3 cellular contexts compared by ENCODE assay signal in genomic region chr7:47089068-47089417, GRCh38.
TF ChIP-seq lines count a peak whose summit lies in the region.

No MANE protein-coding gene starts in this region.

TF ChIP-seq in IMR-90, 13 proteins besides CTCF, POLR2A, EP300 and RAD21:
- TF ChIP-seq USF2 (IDR thresholded peaks at IDR 0.05; ENCODE audit: low read depth, low read length) (no peak), SMC3 (IDR thresholded peaks at IDR 0.05; ENCODE audit: low read depth, low read length) (no peak), ELK1 (IDR thresholded peaks at IDR 0.05; ENCODE audit: borderline replicate concordance, low read depth, low read length) (no peak), RFX5 (IDR thresholded peaks at IDR 0.05; ENCODE audit: low read depth, low read length) (no peak), MXI1 (IDR thresholded peaks at IDR 0.05; ENCODE audit: borderline replicate concordance, low read depth, low read length) (no peak), BHLHE40 (IDR thresholded peaks at IDR 0.05; ENCODE audit: low read depth, low read length) (no peak), NFE2L2 (IDR thresholded peaks at IDR 0.05; ENCODE audit: low read depth, low read length) (no peak), CHD1 (IDR thresholded peaks at IDR 0.05; ENCODE audit: low read depth, low read length) (no peak), CEBPB (IDR thresholded peaks at IDR 0.05; ENCODE audit: low read depth, low read length) (no peak), RCOR1 (IDR thresholded peaks at IDR 0.05; ENCODE audit: insufficient replicate concordance, low read length) (no peak), FOS (IDR thresholded peaks at IDR 0.05; ENCODE audit: low read depth, low read length) (no peak), MAZ (IDR thresholded peaks at IDR 0.05; ENCODE audit: borderline replicate concordance, low read depth, low read length) (no peak), MAFK (IDR thresholded peaks at IDR 0.05; ENCODE audit: low read depth, low read length) (no peak)

TF ChIP-seq in K562, 482 proteins besides CTCF, POLR2A, EP300 and RAD21:
- TF ChIP-seq ZNF668 (CRISPR knock-in tag; IDR thresholded peaks at IDR 0.05) (no peak), MEF2A (IDR thresholded peaks at IDR 0.05; ENCODE audit: control insufficient read depth, low read depth, low read length) (no peak), BACH1 (tag; IDR thresholded peaks at IDR 0.05) (no peak), MAX (CRISPR knock-in tag; IDR thresholded peaks at IDR 0.05) (no peak), CBX5 (IDR thresholded peaks at IDR 0.05; ENCODE audit: borderline replicate concordance, low read depth) (no peak), LCOR (CRISPR knock-in tag; IDR thresholded peaks at IDR 0.05) (no peak), HMBOX1 (IDR thresholded peaks at IDR 0.05) (no peak), RBBP5 (IDR thresholded peaks at IDR 0.05; ENCODE audit: borderline replicate concordance, insufficient read depth, low read length, poor library complexity, severe bottlenecking) (no peak), MXD1 (CRISPR knock-in tag; IDR thresholded peaks at IDR 0.05; ENCODE audit: borderline replicate concordance, poor library complexity, severe bottlenecking) (no peak), ELF2 (CRISPR knock-in tag; IDR thresholded peaks at IDR 0.05) (no peak)

TF ChIP-seq in neural cell, 6 proteins besides CTCF, POLR2A, EP300 and RAD21:
- TF ChIP-seq SMC3 (conservative IDR thresholded peaks at IDR 0.05; ENCODE audit: poor library complexity) (peak; percentile 4), EZH2 (IDR thresholded peaks at IDR 0.05; ENCODE audit: borderline replicate concordance, insufficient read depth, low read length, poor library complexity, severe bottlenecking) (no peak), TAF1 (IDR thresholded peaks at IDR 0.05; ENCODE audit: low read depth) (no peak)
